Comparison of ENCODE assay signal across 18 cellular contexts in the genomic region with DNA sequence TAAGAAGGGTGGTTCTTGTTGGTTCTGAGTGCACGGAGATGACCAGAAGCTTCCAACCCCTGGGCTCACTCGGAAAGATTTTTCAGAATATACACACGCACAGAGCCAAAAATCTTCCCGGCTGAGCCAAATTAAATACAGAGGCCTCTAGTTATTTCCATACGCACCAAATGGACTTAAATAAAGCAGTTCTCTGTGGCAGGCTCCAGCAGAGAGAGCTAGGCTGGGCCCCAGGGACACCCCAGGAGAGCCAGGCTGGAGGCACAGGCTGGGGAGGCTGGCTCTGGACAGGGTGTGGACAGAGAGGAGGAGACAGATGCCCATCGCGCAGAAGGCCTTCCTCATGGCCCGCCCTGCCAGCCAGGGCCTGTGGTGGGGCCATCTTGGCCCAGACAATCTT.
DNase-seq lines count a peak whose midpoint lies in the region; ATAC-seq, FAIRE-seq and TF ChIP-seq lines count a peak whose summit lies in the region.
"Had no signal": no experiment of that assay in that cellular context is flagged by ENCODE, and none has a peak within 500 bp of the region (broad histone marks: within the 10 kb centered on the region; RNA-seq: fewer than 3 reads in every experiment).

No MANE protein-coding gene starts in this region.

- H3K4ac ChIP-seq in H1 (replicated peaks; ENCODE audit: insufficient read length, low read depth, low read length), result no peak overlapping the region

- DNase-seq in right atrium auricular region (ENCODE audit: low spot score) (no peak), Right ventricle myocardium inferior (ENCODE audit: missing footprints) (no peak), H1 (ENCODE audit: low read depth in 1 of 2, low spot score in 2 of 2) (no peak), vagina (ENCODE audit: extremely low spot score in 2 of 2) (no peak), HTR-8/SVneo (ENCODE audit: insufficient read length, low spot score) (no peak), GM13976 (ENCODE audit: low spot score) (no peak)
- DNase-seq in stimulated activated CD4-positive, alpha-beta T cell treated with anti-CD3 and anti-CD28 coated beads, Interleukin-12 subunit alpha, Interleukin-12 subunit beta, amount 100 ng/mL, for 4 hours, result no peak
- DNase-seq: ACHN; activated T-cell treated with anti-CD3 and anti-CD28 coated beads, Interleukin-2, amount 50 U/mL, for 4 hours; cortex of kidney; H7; hypothalamus; NCI-H1694; SIG-M5 had no signal

- H3K4me3 ChIP-seq in right atrium auricular region (no peak overlapping the region), H1 (ENCODE audit: extremely low read depth in 1 of 4, insufficient read depth in 2 of 4, low read depth in 3 of 4, low read length in 4 of 4) (no peak overlapping the region), parathyroid adenoma (ENCODE audit: low read depth, low read length) (no peak overlapping the region), vagina (no peak overlapping the region)
- H3K4me3 ChIP-seq: left lung had no signal

- FAIRE-seq in H1 (lab: Jason Lieb, UNC) (no peak), HTR-8/SVneo (lab: Jason Lieb, UNC) (no peak)
- FAIRE-seq: G401.6, GM12891 had no signal

- TF ChIP-seq POLR2A in H1 (IDR thresholded peaks at IDR 0.05; ENCODE audit: control extremely low read depth in 1 of 2, low read depth in 2 of 2, low read length in 2 of 2), result no peak
- TF ChIP-seq POLR2A in vagina (IDR thresholded peaks at IDR 0.05), result no peak

- peak overlapping the region; percentile 9; the same call in 1 of the 2 replicates for H4K8ac ChIP-seq in H1 (ENCODE audit: extremely low read depth, insufficient read depth, low read length)

- H2BK12ac ChIP-seq in H1 (ENCODE audit: low read depth, low read length), result no peak overlapping the region

- no peak overlapping the region for H3K18ac ChIP-seq in H1 (ENCODE audit: extremely low read depth, low read length)

- intact Hi-C loops in Right ventricle myocardium inferior (cut with DNase I) (no loop called here), vagina (cut with DNase I) (no loop called here)

- H3K23ac ChIP-seq in H1 (ENCODE audit: insufficient read length), result no peak overlapping the region

- H4K20me1 ChIP-seq in H1 (replicated peaks in 1 of 2; ENCODE audit: control insufficient read depth in 1 of 2, insufficient read depth in 2 of 2, low read length in 2 of 2), result peaks cover 25 to 45% of the 10 kb centered on the region in 2 experiments

- H3K4me2 ChIP-seq in H1 (ENCODE audit: insufficient read depth in 1 of 2, low read depth in 2 of 2, low read length in 2 of 2) (no peak overlapping the region), parathyroid adenoma (ENCODE audit: low read length) (no peak overlapping the region)

- H3K79me1 ChIP-seq in H1 (ENCODE audit: low read depth, low read length), result peaks cover 38% of the 10 kb centered on the region

- H3K14ac ChIP-seq in H1 (ENCODE audit: insufficient read length), result no peak overlapping the region

- H2BK5ac ChIP-seq in H1 (ENCODE audit: low read depth, low read length), result no peak overlapping the region

- no peak for TF ChIP-seq CTCF in right atrium auricular region (IDR thresholded peaks at IDR 0.05)
- no peak for TF ChIP-seq CTCF in H1 (IDR thresholded peaks at IDR 0.05; ENCODE audit: control extremely low read depth in 1 of 3, insufficient read depth in 1 of 3, low read depth in 1 of 3, low read length in 3 of 3)
- TF ChIP-seq CTCF in parathyroid adenoma (IDR thresholded peaks at IDR 0.05), result no peak
- no peak for TF ChIP-seq CTCF in vagina (IDR thresholded peaks at IDR 0.05)
- no peak for TF ChIP-seq CTCF in GM13976 (IDR thresholded peaks at IDR 0.05; ENCODE audit: borderline replicate concordance, control extremely low read depth, extremely low read depth, insufficient read depth, missing control alignments)

- WGBS in H1 (ENCODE audit: extremely low coverage in 1 of 2, insufficient coverage in 1 of 2, insufficient read length in 1 of 2, insufficient replicate concordance in 2 of 2, low coverage in 1 of 2, low lambda C conversion rate in 2 of 2, missing lambda C conversion rate in 1 of 2), 2 experiments, result 73% methylated on average over 8 of the region's 8 CpGs; no CpG with 5 or more reads in 1 of the 2 experiments

- no peaks in the 10 kb centered on the region for H3K36me3 ChIP-seq in right atrium auricular region
- H3K36me3 ChIP-seq in H1 (ENCODE audit: control insufficient read depth in 2 of 4, insufficient read depth in 4 of 4, low read length in 3 of 4), result no peaks in the 10 kb centered on the region
- no peaks in the 10 kb centered on the region for H3K36me3 ChIP-seq in parathyroid adenoma (ENCODE audit: control insufficient read depth, insufficient read depth, low read length)
- H3K36me3 ChIP-seq in vagina, result no peaks in the 10 kb centered on the region

- CTCF ChIA-PET in H1 (lab: Charles Lee; ENCODE audit: partially characterized antibody), result interaction anchor here (1.7 to 25.8 kb wide), 3 partner anchors 8 to 27 kb away, joined by 4 to 267 read pairs (median 52); no protein-coding TSS in a partner anchor

- no peak overlapping the region for H2BK20ac ChIP-seq in H1 (ENCODE audit: low read length)

- H3K56ac ChIP-seq in H1 (replicated peaks; ENCODE audit: insufficient read length, low read depth, low read length), result no peak overlapping the region

- no peak overlapping the region for H2AFZ ChIP-seq in H1 (ENCODE audit: low read length)
- no peak overlapping the region for H2AFZ ChIP-seq in parathyroid adenoma

- H3K9me3 ChIP-seq in right atrium auricular region, result no peaks in the 10 kb centered on the region
- no peaks in the 10 kb centered on the region for H3K9me3 ChIP-seq in H1 (ENCODE audit: insufficient read depth in 2 of 2, low read depth in 1 of 2, low read length in 1 of 2)
- no peaks in the 10 kb centered on the region for H3K9me3 ChIP-seq in parathyroid adenoma (ENCODE audit: control insufficient read depth, low read length)
- no peaks in the 10 kb centered on the region for H3K9me3 ChIP-seq in vagina
- H3K9me3 ChIP-seq: left lung had no signal

- H4K91ac ChIP-seq in H1 (replicated peaks; ENCODE audit: insufficient read length, low read length), result no peak overlapping the region

- TF ChIP-seq RAD21 in H1 (IDR thresholded peaks at IDR 0.05 in 1 of 2, conservative IDR thresholded peaks at IDR 0.05 in 1 of 2; ENCODE audit: low read depth in 2 of 2, low read length in 2 of 2), result no peak

- H3K27me3 ChIP-seq in right atrium auricular region (no peaks in the 10 kb centered on the region), H1 (replicated peaks in 1 of 4; ENCODE audit: control insufficient read depth in 3 of 4, extremely low read depth in 1 of 4, insufficient read depth in 3 of 4, low read length in 3 of 4) (no peaks in the 10 kb centered on the region), parathyroid adenoma (ENCODE audit: control insufficient read depth, insufficient read depth, low read length) (no peaks in the 10 kb centered on the region), vagina (no peaks in the 10 kb centered on the region)
- H3K27me3 ChIP-seq: left lung had no signal

- no peak for ATAC-seq in Right ventricle myocardium inferior
- ATAC-seq: activated T-cell treated with anti-CD3 and anti-CD28 coated beads, Interleukin-2, amount 50 U/mL, for 4 hours; left lung had no signal

- H3K27ac ChIP-seq in right atrium auricular region (peak overlapping the region; percentile 84 to 88), H1 (ENCODE audit: low read depth, low read length) (no peak overlapping the region), parathyroid adenoma (peak overlapping the region; percentile 8), vagina (peak overlapping the region; percentile 57)
- H3K27ac ChIP-seq: left lung had no signal

- no peak overlapping the region for H4K5ac ChIP-seq in H1 (ENCODE audit: insufficient read length, low read depth, low read length)

- no peak for TF ChIP-seq EP300 in H1 (IDR thresholded peaks at IDR 0.05; ENCODE audit: borderline replicate concordance in 1 of 2, low read depth in 2 of 2, low read length in 2 of 2)

- H3K9ac ChIP-seq in H1 (replicated peaks in 1 of 4; ENCODE audit: extremely low read depth in 1 of 4, low read depth in 3 of 4, low read length in 3 of 4) (no peak overlapping the region), parathyroid adenoma (no peak overlapping the region)

- H3K4me1 ChIP-seq in right atrium auricular region (peaks cover 2 to 100% of the 10 kb centered on the region in 2 donors), H1 (replicated peaks in 1 of 4; ENCODE audit: control insufficient read depth in 3 of 4, insufficient read depth in 4 of 4, low read length in 3 of 4) (peaks cover 0 to 7% (median 5%) of the 10 kb centered on the region in 4 experiments; a peak in 5 of 7 replicates), parathyroid adenoma (peaks cover 24% of the 10 kb centered on the region), vagina (peaks cover 88% of the 10 kb centered on the region)

- H3K23me2 ChIP-seq in H1 (ENCODE audit: low read depth, low read length), result no peaks in the 10 kb centered on the region

- H3K79me2 ChIP-seq in H1 (ENCODE audit: control insufficient read depth in 1 of 2, insufficient read depth in 2 of 2, low read length in 2 of 2) (peaks cover 0 to 27% of the 10 kb centered on the region in 2 experiments; a peak in 2 of 4 replicates), parathyroid adenoma (peaks cover 69% of the 10 kb centered on the region)

- POLR2A ChIA-PET in H1 (lab: Charles Lee; ENCODE audit: partially characterized antibody), result interaction anchor here (1.2 to 1.3 kb wide), 2 partner anchors 8 to 20 kb away, joined by 3 to 4 read pairs; no protein-coding TSS in a partner anchor

- 0 out of 2 replicates have a peak overlapping the region, but pooled peaks have one; percentile 46 for H2BK15ac ChIP-seq in H1 (ENCODE audit: low read length)

- no peak overlapping the region for H2AK5ac ChIP-seq in H1 (ENCODE audit: low read depth, low read length)

- in situ Hi-C loops in GM13976 (cut with MboI; ENCODE audit: low sequenced_read_pairs, unreplicated experiment), result no loop called here

- no peak overlapping the region for H2BK120ac ChIP-seq in H1 (replicated peaks; ENCODE audit: low read depth, low read length)

TF ChIP-seq in H1, 55 proteins besides CTCF, POLR2A, EP300 and RAD21 (continues in another document):
- TF ChIP-seq CBX5 (IDR thresholded peaks at IDR 0.05; ENCODE audit: low read depth, low read length), result no peak
- no peak for TF ChIP-seq POU5F1 (IDR thresholded peaks at IDR 0.05; ENCODE audit: low read depth, low read length)
- no peak for TF ChIP-seq SAP30 (IDR thresholded peaks at IDR 0.05; ENCODE audit: insufficient read depth, insufficient replicate concordance, low read length)
- TF ChIP-seq SP4 (IDR thresholded peaks at IDR 0.05; ENCODE audit: low read length), result no peak
- no peak for TF ChIP-seq KDM4A (IDR thresholded peaks at IDR 0.05; ENCODE audit: low read depth, low read length, severe bottlenecking)
- no peak for TF ChIP-seq TAF1 (IDR thresholded peaks at IDR 0.05; ENCODE audit: low read depth, low read length)
- TF ChIP-seq CHD2 (IDR thresholded peaks at IDR 0.05; ENCODE audit: low read length), result no peak
- no peak for TF ChIP-seq CTBP2 (IDR thresholded peaks at IDR 0.05; ENCODE audit: borderline replicate concordance, insufficient read depth, insufficient read length, low read length)
- no peak for TF ChIP-seq TBP (IDR thresholded peaks at IDR 0.05; ENCODE audit: low read depth, low read length)
- no peak for TF ChIP-seq HDAC2 (IDR thresholded peaks at IDR 0.05; ENCODE audit: borderline replicate concordance in 1 of 2, low read depth in 2 of 2, low read length in 2 of 2)
- TF ChIP-seq BACH1 (IDR thresholded peaks at IDR 0.05; ENCODE audit: low read length), result no peak
